ENCODE assay signal across 8 cellular contexts in the genomic region with DNA sequence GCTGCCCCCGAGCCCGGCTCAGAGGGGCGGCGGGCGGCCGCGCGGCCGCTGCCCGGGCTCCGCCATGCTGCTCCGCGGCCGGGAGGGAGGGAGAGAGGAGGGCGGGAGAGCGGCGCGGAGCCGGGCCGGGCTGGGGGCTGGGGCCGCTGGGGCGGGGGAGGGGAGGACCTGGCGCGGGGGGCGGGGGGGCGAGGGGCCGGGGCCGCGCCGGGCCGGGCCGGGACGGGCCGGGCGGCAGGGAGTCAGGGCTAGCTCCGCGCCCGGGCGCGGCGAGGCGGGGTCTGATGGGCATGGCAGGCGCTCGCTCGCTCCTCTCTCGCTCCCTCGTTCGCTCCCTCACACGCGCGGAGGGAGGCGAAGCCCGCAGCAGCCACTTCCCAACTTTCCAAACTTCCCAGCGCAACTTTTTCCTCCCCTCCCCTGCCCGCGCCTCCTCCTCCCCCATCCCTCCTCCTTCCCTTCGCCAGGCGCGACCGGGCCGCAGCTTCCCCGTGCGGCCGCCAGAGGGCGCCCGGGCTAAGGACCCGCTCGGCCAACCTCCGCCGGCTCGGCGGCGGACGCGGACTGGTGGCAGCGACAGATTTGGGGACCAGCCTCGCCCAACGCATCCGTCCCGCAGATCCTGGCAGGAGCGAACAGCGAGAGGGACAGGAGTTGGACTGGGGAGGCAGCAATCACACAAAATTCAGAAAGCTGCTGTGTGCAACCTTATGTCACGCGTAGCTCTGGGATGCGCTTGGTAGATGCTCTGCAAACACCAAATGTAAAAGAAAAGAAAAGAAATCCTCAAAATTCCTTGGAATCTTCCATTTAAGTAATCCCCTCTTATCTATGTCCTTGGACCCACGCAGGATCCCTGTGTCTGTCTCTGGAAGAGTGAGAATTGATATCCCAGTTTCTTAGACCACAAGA. TPM values are rescaled to one million over a fixed set of nuclear protein-coding genes. Genes with fewer than 3 reads are reported as not detected.
DNase-seq lines count a peak whose midpoint lies in the region; ATAC-seq, FAIRE-seq and TF ChIP-seq lines count a peak whose summit lies in the region.

A gene (minus strand): TSS at position 97 of the 912 bp plus-strand sequence.

- no peak for FAIRE-seq in bronchial epithelial cell (lab: Jason Lieb, UNC)

- H3K4me3 ChIP-seq in MG63 (peak within 1 kb of the TSS; percentile 68), bronchial epithelial cell (ENCODE audit: low read depth, low read length) (peak within 1 kb of the TSS; percentile 51), spleen (peak within 1 kb of the TSS; percentile 29 to 75 (median 44))

- 0 out of 2 replicates have a peak, but pooled peaks cover 2% of the 10 kb centered on the region for H3K27me3 ChIP-seq in MG63
- peaks cover 9% of the 10 kb centered on the region for H3K27me3 ChIP-seq in bronchial epithelial cell (ENCODE audit: control insufficient read depth, insufficient read depth, low read length)
- peaks cover 7 to 96% (median 29%) of the 10 kb centered on the region in 7 donors for H3K27me3 ChIP-seq in spleen (replicated peaks in 1 of 7)

- WGBS in spleen, 5 donors = 3 to 7% (median 5%) methylated on average over 46 to 76 of the region's 86 CpGs

- H3K9me3 ChIP-seq in MG63 (no peaks in the 10 kb centered on the region), spleen (no peaks in the 10 kb centered on the region)

- no peak for ATAC-seq in HG02840 (IDR thresholded peaks at IDR 0.05; ENCODE audit: low FRiP score, unreplicated experiment)

- H3K27ac ChIP-seq in VCaP = peak within 1 kb of the TSS; percentile 33; the same call in 1 of the 2 replicates
- peak within 1 kb of the TSS in 3 of 8 donors; percentile 42 to 74 (median 72) for H3K27ac ChIP-seq in spleen

- H3K36me3 ChIP-seq in MG63 (peaks cover 14% of the 10 kb centered on the region), bronchial epithelial cell (ENCODE audit: control insufficient read depth, insufficient read depth, low read length) (no peaks in the 10 kb centered on the region), spleen (no peaks in the 10 kb centered on the region)

- DNase-seq in ELR (ENCODE audit: low read depth) (peak; percentile 50), H4 (ENCODE audit: low spot score) (peak; percentile 62), MG63 (peak; percentile 89), bronchial epithelial cell (ENCODE audit: low read depth) (peak; percentile 42), inferior parietal cortex (ENCODE audit: extremely low spot score) (peak; percentile 78), spleen (peak; percentile 94)

- intact Hi-C loops in spleen (cut with DNase I; ENCODE audit: low total_unique reads) = loop anchor here (5.0 kb wide), 1 partner anchor 65 kb away; no protein-coding TSS in a partner anchor

- TF ChIP-seq CTCF in VCaP (conservative IDR thresholded peaks at IDR 0.05) = peak; percentile 97
- peak; percentile 94 for TF ChIP-seq CTCF in bronchial epithelial cell (IDR thresholded peaks at IDR 0.05; ENCODE audit: insufficient read depth, low read length, severe bottlenecking)
- TF ChIP-seq CTCF in spleen (IDR thresholded peaks at IDR 0.05 in 8 of 11, conservative IDR thresholded peaks at IDR 0.05 in 3 of 11) = peak; percentile 71 to 98 (median 94)

- H3K4me1 ChIP-seq in spleen = peaks cover 3 to 21% (median 14%) of the 10 kb centered on the region in 6 donors

- no peak for TF ChIP-seq POLR2A in spleen (IDR thresholded peaks at IDR 0.05)

RNA-seq across cellular contexts. Expression of the gene that starts here (rescaled TPM):
- total RNA-seq in H4 (2014; rRNA removed; shearing (Covaris generic)) = 0.06 and 0.08 TPM in 2 replicates
- total RNA-seq in MG63 (2014; rRNA removed; shearing (Covaris generic); ENCODE audit: low replicate concordance) = 0.72 and 1.7 TPM in 2 replicates
- total RNA-seq in bronchial epithelial cell = under 0.01 TPM in 2 replicates
- 1 to 10 TPM in 4 of 7 donors, under 1 TPM in 3; 0.30 to 3.5 (median 1.8) TPM for total RNA-seq in spleen
- polyA plus RNA-seq in spleen = under 1 TPM; 0.11 to 0.54 (median 0.20) TPM

Comparison
In these comparisons a context has a peak if more than half of its experiments do, and no peak if none do; other contexts are left out.
1. Peak in DNase-seq in H4; RNA of the gene not detected or under 1 TPM.
2. Peak in DNase-seq and H3K4me3 ChIP-seq in bronchial epithelial cell; RNA of the gene not detected or under 1 TPM.
3. DNase-seq: peak in every context shown above with its lines; median percentile 94 in spleen; 89 in MG63; 78 in inferior parietal cortex; 62 in H4; 50 in ELR; 42 in bronchial epithelial cell.